19 cellular contexts compared by ENCODE assay signal in genomic region chr3:186922224-186922623, GRCh38.
"Had no signal": no experiment of that assay in that cellular context is flagged by ENCODE, and none has a peak within 500 bp of the region (broad histone marks: within the 10 kb centered on the region; RNA-seq: fewer than 3 reads in every experiment).

No MANE protein-coding gene starts in this region.

- H3K9ac ChIP-seq: neural progenitor cell had no signal

- H3K4me3 ChIP-seq: dorsolateral prefrontal cortex, esophagus squamous epithelium, gastroesophageal sphincter, hepatocyte, neural progenitor cell, pancreas, prostate gland, stomach, thoracic aorta had no signal

- ATAC-seq: effector memory CD8-positive, alpha-beta T cell; gastroesophageal sphincter; natural killer cell; sciatic nerve had no signal

- DNase-seq: cortex of kidney; dorsolateral prefrontal cortex; effector memory CD8-positive, alpha-beta T cell; esophagus squamous epithelium; foreskin fibroblast; natural killer cell; occipital lobe; pancreas; stimulated activated CD4-positive, alpha-beta T cell treated with anti-CD3 and anti-CD28 coated beads, Interleukin-2, amount 100 ng/mL, for 24 hours; stimulated activated naive CD4-positive, alpha-beta T cell; stomach; substantia nigra had no signal

- H3K27me3 ChIP-seq: gastroesophageal sphincter, hepatocyte, neural progenitor cell, pancreas, stomach had no signal

- H3K27ac ChIP-seq: dorsolateral prefrontal cortex, esophagus squamous epithelium, gastroesophageal sphincter, hepatocyte, neural progenitor cell, pancreas, prostate gland, stomach, thoracic aorta had no signal

- H3K79me2 ChIP-seq: hepatocyte had no signal

- H3K4me1 ChIP-seq: gastroesophageal sphincter, neural progenitor cell, pancreas, prostate gland, stomach had no signal

- H3K4me2 ChIP-seq: hepatocyte, neural progenitor cell had no signal

- H2AFZ ChIP-seq: hepatocyte, neural progenitor cell had no signal

- H3K36me3 ChIP-seq: esophagus squamous epithelium, gastroesophageal sphincter, neural progenitor cell, pancreas, prostate gland, stomach, thoracic aorta had no signal

- H3K9me3 ChIP-seq: esophagus squamous epithelium, gastroesophageal sphincter, pancreas, prostate gland, stomach, thoracic aorta had no signal

- FAIRE-seq: pancreas, urothelium cell line had no signal
